In the genomic region with DNA sequence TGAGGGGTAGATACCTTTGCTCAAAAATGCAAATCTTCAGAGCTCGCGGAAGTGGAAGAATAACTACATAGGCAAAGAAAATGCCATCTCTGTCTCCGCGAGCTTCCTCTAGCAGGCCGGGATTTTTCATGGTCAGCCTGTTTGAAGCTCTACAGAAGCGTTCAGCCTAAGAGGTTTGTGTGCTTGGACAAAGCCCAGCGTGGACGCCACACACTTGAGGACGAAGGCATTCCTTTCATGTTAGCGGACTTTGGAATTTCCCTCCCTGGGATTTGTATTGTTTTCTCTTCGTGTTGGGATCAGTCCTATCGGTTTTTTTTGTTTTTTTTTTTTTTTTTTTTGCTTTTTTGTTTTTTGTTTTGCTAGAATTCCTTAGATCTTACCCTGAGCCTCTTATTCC, we compare ENCODE assay signal across 2 cellular contexts.
TF ChIP-seq lines count a peak whose summit lies in the region.

No MANE protein-coding gene starts in this region.

TF ChIP-seq in GM23338, 12 proteins besides CTCF, POLR2A, EP300 and RAD21 (continued from another document):
- TF ChIP-seq, protein P1, sequence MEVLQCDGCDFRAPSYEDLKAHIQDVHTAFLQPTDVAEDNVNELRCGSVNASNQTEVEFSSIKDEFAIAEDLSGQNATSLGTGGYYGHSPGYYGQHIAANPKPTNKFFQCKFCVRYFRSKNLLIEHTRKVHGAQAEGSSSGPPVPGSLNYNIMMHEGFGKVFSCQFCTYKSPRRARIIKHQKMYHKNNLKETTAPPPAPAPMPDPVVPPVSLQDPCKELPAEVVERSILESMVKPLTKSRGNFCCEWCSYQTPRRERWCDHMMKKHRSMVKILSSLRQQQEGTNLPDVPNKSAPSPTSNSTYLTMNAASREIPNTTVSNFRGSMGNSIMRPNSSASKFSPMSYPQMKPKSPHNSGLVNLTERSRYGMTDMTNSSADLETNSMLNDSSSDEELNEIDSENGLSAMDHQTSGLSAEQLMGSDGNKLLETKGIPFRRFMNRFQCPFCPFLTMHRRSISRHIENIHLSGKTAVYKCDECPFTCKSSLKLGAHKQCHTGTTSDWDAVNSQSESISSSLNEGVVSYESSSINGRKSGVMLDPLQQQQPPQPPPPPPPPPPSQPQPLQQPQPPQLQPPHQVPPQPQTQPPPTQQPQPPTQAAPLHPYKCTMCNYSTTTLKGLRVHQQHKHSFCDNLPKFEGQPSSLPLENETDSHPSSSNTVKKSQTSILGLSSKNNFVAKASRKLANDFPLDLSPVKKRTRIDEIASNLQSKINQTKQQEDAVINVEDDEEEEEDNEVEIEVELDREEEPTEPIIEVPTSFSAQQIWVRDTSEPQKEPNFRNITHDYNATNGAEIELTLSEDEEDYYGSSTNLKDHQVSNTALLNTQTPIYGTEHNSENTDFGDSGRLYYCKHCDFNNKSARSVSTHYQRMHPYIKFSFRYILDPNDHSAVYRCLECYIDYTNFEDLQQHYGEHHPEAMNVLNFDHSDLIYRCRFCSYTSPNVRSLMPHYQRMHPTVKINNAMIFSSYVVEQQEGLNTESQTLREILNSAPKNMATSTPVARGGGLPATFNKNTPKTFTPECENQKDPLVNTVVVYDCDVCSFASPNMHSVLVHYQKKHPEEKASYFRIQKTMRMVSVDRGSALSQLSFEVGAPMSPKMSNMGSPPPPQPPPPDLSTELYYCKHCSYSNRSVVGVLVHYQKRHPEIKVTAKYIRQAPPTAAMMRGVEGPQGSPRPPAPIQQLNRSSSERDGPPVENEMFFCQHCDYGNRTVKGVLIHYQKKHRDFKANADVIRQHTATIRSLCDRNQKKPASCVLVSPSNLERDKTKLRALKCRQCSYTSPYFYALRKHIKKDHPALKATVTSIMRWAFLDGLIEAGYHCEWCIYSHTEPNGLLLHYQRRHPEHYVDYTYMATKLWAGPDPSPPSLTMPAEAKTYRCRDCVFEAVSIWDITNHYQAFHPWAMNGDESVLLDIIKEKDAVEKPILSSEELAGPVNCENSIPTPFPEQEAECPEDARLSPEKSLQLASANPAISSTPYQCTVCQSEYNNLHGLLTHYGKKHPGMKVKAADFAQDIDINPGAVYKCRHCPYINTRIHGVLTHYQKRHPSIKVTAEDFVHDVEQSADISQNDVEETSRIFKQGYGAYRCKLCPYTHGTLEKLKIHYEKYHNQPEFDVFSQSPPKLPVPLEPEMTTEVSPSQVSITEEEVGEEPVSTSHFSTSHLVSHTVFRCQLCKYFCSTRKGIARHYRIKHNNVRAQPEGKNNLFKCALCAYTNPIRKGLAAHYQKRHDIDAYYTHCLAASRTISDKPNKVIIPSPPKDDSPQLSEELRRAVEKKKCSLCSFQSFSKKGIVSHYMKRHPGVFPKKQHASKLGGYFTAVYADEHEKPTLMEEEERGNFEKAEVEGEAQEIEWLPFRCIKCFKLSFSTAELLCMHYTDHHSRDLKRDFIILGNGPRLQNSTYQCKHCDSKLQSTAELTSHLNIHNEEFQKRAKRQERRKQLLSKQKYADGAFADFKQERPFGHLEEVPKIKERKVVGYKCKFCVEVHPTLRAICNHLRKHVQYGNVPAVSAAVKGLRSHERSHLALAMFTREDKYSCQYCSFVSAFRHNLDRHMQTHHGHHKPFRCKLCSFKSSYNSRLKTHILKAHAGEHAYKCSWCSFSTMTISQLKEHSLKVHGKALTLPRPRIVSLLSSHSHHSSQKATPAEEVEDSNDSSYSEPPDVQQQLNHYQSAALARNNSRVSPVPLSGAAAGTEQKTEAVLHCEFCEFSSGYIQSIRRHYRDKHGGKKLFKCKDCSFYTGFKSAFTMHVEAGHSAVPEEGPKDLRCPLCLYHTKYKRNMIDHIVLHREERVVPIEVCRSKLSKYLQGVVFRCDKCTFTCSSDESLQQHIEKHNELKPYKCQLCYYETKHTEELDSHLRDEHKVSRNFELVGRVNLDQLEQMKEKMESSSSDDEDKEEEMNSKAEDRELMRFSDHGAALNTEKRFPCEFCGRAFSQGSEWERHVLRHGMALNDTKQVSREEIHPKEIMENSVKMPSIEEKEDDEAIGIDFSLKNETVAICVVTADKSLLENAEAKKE (CRISPR knock-in tag; IDR thresholded peaks at IDR 0.05) = peak; percentile 54; the same call in 1 of the 2 replicates
- TF ChIP-seq JUNB (IDR thresholded peaks at IDR 0.05; ENCODE audit: unreplicated experiment) = no peak

TF ChIP-seq in WTC11, 78 proteins besides CTCF, POLR2A, EP300 and RAD21 (continued from another document):
- TF ChIP-seq, protein P2, sequence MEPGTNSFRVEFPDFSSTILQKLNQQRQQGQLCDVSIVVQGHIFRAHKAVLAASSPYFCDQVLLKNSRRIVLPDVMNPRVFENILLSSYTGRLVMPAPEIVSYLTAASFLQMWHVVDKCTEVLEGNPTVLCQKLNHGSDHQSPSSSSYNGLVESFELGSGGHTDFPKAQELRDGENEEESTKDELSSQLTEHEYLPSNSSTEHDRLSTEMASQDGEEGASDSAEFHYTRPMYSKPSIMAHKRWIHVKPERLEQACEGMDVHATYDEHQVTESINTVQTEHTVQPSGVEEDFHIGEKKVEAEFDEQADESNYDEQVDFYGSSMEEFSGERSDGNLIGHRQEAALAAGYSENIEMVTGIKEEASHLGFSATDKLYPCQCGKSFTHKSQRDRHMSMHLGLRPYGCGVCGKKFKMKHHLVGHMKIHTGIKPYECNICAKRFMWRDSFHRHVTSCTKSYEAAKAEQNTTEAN (CRISPR knock-in tag; IDR thresholded peaks at IDR 0.05) = no peak
- TF ChIP-seq JUN (CRISPR knock-in tag; IDR thresholded peaks at IDR 0.05) (no peak), IRF2 (CRISPR knock-in tag; IDR thresholded peaks at IDR 0.05; ENCODE audit: borderline replicate concordance, low read depth) (no peak), ZNF396 (CRISPR knock-in tag; IDR thresholded peaks at IDR 0.05; ENCODE audit: borderline replicate concordance) (no peak), ZNF232 (CRISPR knock-in tag; IDR thresholded peaks at IDR 0.05) (no peak), ZNF317 (CRISPR knock-in tag; IDR thresholded peaks at IDR 0.05; ENCODE audit: borderline replicate concordance, low read depth) (no peak), ESRRA (CRISPR knock-in tag; IDR thresholded peaks at IDR 0.05; ENCODE audit: borderline replicate concordance) (no peak), FOXP1 (CRISPR knock-in tag; IDR thresholded peaks at IDR 0.05; ENCODE audit: borderline replicate concordance) (no peak), RORB (CRISPR knock-in tag; IDR thresholded peaks at IDR 0.05) (no peak)
- TF ChIP-seq, protein P3, sequence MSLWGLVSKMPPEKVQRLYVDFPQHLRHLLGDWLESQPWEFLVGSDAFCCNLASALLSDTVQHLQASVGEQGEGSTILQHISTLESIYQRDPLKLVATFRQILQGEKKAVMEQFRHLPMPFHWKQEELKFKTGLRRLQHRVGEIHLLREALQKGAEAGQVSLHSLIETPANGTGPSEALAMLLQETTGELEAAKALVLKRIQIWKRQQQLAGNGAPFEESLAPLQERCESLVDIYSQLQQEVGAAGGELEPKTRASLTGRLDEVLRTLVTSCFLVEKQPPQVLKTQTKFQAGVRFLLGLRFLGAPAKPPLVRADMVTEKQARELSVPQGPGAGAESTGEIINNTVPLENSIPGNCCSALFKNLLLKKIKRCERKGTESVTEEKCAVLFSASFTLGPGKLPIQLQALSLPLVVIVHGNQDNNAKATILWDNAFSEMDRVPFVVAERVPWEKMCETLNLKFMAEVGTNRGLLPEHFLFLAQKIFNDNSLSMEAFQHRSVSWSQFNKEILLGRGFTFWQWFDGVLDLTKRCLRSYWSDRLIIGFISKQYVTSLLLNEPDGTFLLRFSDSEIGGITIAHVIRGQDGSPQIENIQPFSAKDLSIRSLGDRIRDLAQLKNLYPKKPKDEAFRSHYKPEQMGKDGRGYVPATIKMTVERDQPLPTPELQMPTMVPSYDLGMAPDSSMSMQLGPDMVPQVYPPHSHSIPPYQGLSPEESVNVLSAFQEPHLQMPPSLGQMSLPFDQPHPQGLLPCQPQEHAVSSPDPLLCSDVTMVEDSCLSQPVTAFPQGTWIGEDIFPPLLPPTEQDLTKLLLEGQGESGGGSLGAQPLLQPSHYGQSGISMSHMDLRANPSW (CRISPR knock-in tag; conservative IDR thresholded peaks at IDR 0.05; ENCODE audit: low read depth) = no peak
- TF ChIP-seq, protein P4, sequence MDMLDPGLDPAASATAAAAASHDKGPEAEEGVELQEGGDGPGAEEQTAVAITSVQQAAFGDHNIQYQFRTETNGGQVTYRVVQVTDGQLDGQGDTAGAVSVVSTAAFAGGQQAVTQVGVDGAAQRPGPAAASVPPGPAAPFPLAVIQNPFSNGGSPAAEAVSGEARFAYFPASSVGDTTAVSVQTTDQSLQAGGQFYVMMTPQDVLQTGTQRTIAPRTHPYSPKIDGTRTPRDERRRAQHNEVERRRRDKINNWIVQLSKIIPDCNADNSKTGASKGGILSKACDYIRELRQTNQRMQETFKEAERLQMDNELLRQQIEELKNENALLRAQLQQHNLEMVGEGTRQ (CRISPR knock-in tag; IDR thresholded peaks at IDR 0.05) = no peak
- TF ChIP-seq, protein P5, sequence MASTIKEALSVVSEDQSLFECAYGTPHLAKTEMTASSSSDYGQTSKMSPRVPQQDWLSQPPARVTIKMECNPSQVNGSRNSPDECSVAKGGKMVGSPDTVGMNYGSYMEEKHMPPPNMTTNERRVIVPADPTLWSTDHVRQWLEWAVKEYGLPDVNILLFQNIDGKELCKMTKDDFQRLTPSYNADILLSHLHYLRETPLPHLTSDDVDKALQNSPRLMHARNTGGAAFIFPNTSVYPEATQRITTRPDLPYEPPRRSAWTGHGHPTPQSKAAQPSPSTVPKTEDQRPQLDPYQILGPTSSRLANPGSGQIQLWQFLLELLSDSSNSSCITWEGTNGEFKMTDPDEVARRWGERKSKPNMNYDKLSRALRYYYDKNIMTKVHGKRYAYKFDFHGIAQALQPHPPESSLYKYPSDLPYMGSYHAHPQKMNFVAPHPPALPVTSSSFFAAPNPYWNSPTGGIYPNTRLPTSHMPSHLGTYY (CRISPR knock-in tag; IDR thresholded peaks at IDR 0.05) = no peak
- TF ChIP-seq, protein P6, sequence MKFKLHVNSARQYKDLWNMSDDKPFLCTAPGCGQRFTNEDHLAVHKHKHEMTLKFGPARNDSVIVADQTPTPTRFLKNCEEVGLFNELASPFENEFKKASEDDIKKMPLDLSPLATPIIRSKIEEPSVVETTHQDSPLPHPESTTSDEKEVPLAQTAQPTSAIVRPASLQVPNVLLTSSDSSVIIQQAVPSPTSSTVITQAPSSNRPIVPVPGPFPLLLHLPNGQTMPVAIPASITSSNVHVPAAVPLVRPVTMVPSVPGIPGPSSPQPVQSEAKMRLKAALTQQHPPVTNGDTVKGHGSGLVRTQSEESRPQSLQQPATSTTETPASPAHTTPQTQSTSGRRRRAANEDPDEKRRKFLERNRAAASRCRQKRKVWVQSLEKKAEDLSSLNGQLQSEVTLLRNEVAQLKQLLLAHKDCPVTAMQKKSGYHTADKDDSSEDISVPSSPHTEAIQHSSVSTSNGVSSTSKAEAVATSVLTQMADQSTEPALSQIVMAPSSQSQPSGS (CRISPR knock-in tag; IDR thresholded peaks at IDR 0.05; ENCODE audit: borderline replicate concordance, low read depth) = no peak
- TF ChIP-seq, protein P7, sequence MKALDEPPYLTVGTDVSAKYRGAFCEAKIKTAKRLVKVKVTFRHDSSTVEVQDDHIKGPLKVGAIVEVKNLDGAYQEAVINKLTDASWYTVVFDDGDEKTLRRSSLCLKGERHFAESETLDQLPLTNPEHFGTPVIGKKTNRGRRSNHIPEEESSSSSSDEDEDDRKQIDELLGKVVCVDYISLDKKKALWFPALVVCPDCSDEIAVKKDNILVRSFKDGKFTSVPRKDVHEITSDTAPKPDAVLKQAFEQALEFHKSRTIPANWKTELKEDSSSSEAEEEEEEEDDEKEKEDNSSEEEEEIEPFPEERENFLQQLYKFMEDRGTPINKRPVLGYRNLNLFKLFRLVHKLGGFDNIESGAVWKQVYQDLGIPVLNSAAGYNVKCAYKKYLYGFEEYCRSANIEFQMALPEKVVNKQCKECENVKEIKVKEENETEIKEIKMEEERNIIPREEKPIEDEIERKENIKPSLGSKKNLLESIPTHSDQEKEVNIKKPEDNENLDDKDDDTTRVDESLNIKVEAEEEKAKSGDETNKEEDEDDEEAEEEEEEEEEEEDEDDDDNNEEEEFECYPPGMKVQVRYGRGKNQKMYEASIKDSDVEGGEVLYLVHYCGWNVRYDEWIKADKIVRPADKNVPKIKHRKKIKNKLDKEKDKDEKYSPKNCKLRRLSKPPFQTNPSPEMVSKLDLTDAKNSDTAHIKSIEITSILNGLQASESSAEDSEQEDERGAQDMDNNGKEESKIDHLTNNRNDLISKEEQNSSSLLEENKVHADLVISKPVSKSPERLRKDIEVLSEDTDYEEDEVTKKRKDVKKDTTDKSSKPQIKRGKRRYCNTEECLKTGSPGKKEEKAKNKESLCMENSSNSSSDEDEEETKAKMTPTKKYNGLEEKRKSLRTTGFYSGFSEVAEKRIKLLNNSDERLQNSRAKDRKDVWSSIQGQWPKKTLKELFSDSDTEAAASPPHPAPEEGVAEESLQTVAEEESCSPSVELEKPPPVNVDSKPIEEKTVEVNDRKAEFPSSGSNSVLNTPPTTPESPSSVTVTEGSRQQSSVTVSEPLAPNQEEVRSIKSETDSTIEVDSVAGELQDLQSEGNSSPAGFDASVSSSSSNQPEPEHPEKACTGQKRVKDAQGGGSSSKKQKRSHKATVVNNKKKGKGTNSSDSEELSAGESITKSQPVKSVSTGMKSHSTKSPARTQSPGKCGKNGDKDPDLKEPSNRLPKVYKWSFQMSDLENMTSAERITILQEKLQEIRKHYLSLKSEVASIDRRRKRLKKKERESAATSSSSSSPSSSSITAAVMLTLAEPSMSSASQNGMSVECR (CRISPR knock-in tag; IDR thresholded peaks at IDR 0.05; ENCODE audit: borderline replicate concordance) = no peak
